In the genomic region with DNA sequence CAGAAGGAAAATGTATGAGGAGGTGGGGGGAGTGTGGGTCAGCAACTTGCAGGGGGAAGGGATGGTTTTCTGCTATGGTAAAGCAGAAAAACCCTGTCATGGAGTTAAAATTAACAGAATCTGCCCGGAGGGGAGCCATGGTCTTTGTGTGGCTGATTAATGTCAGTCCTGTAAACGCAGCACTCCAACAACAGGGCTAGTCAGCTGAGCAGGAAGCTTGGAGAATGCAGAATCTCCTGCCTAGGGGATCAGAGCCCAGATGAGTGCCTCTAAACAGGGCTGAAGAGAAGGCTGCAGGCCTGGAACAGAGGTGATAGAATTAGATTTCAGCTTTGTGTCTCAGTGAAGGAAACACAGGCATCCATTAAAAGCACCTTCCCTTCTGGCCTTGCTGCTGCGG, we compare ENCODE assay signal across 1 cellular context.
TF ChIP-seq lines count a peak whose summit lies in the region.

No MANE protein-coding gene starts in this region.

TF ChIP-seq in WTC11, 78 proteins besides CTCF, POLR2A, EP300 and RAD21 (continued from another document):
- TF ChIP-seq, protein P1, sequence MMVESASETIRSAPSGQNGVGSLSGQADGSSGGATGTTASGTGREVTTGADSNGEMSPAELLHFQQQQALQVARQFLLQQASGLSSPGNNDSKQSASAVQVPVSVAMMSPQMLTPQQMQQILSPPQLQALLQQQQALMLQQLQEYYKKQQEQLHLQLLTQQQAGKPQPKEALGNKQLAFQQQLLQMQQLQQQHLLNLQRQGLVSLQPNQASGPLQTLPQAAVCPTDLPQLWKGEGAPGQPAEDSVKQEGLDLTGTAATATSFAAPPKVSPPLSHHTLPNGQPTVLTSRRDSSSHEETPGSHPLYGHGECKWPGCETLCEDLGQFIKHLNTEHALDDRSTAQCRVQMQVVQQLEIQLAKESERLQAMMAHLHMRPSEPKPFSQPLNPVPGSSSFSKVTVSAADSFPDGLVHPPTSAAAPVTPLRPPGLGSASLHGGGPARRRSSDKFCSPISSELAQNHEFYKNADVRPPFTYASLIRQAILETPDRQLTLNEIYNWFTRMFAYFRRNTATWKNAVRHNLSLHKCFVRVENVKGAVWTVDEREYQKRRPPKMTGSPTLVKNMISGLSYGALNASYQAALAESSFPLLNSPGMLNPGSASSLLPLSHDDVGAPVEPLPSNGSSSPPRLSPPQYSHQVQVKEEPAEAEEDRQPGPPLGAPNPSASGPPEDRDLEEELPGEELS (CRISPR knock-in tag; IDR thresholded peaks at IDR 0.05): no peak
- TF ChIP-seq SP1 (CRISPR knock-in tag; conservative IDR thresholded peaks at IDR 0.05) (no peak), NR1H2 (CRISPR knock-in tag; IDR thresholded peaks at IDR 0.05) (no peak), NR2C2 (CRISPR knock-in tag; IDR thresholded peaks at IDR 0.05) (no peak), CREM (CRISPR knock-in tag; IDR thresholded peaks at IDR 0.05) (no peak), ETV6 (CRISPR knock-in tag; IDR thresholded peaks at IDR 0.05) (no peak)
- TF ChIP-seq, protein P2, sequence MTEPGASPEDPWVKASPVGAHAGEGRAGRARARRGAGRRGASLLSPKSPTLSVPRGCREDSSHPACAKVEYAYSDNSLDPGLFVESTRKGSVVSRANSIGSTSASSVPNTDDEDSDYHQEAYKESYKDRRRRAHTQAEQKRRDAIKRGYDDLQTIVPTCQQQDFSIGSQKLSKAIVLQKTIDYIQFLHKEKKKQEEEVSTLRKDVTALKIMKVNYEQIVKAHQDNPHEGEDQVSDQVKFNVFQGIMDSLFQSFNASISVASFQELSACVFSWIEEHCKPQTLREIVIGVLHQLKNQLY (CRISPR knock-in tag; IDR thresholded peaks at IDR 0.05): no peak
- TF ChIP-seq, protein P3, sequence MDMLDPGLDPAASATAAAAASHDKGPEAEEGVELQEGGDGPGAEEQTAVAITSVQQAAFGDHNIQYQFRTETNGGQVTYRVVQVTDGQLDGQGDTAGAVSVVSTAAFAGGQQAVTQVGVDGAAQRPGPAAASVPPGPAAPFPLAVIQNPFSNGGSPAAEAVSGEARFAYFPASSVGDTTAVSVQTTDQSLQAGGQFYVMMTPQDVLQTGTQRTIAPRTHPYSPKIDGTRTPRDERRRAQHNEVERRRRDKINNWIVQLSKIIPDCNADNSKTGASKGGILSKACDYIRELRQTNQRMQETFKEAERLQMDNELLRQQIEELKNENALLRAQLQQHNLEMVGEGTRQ (CRISPR knock-in tag; IDR thresholded peaks at IDR 0.05): no peak
